ENCODE assay signal across 1 cellular context in genomic region chr20:18793625-18794427, GRCh38.
TF ChIP-seq lines count a peak whose summit lies in the region.

No MANE protein-coding gene starts in this region.

TF ChIP-seq in K562, 482 proteins besides CTCF, POLR2A, EP300 and RAD21 (continued from another document and continues in another):
- TF ChIP-seq E2F6 (IDR thresholded peaks at IDR 0.05; ENCODE audit: borderline replicate concordance in 1 of 2, extremely low read depth in 1 of 2, insufficient read depth in 1 of 2, insufficient read length in 1 of 2, low read depth in 1 of 2, low read length in 1 of 2, poor library complexity in 1 of 2, severe bottlenecking in 1 of 2) (peak; percentile 28 to 40), CXXC5 (CRISPR knock-in tag; IDR thresholded peaks at IDR 0.05) (peak; percentile 91), CREB1 (IDR thresholded peaks at IDR 0.05) (peak; percentile 83), CREB1 (CRISPR knock-in tag; IDR thresholded peaks at IDR 0.05) (peak; percentile 89), POLR2B (IDR thresholded peaks at IDR 0.05; ENCODE audit: low read depth, partially characterized antibody) (peak; percentile 49), MBD2 (IDR thresholded peaks at IDR 0.05; ENCODE audit: borderline replicate concordance, low read depth) (peak; percentile 63; the same call in 1 of the 2 replicates), JUND (IDR thresholded peaks at IDR 0.05; ENCODE audit: borderline replicate concordance, low read depth, low read length) (peak; percentile 42; the same call in 1 of the 2 replicates), JUND (tag; IDR thresholded peaks at IDR 0.05; ENCODE audit: borderline replicate concordance, low read depth, low read length) (peak; percentile 51; the same call in 1 of the 3 replicates), ZNF696 (CRISPR knock-in tag; conservative IDR thresholded peaks at IDR 0.05) (no peak), ZFX (CRISPR knock-in tag; IDR thresholded peaks at IDR 0.05) (peak; percentile 53; the same call in 1 of the 2 replicates), SUPT5H (IDR thresholded peaks at IDR 0.05) (peak; percentile 62), ATF7 (IDR thresholded peaks at IDR 0.05) (peak; percentile 62; the same call in 1 of the 2 replicates), ARID1B (IDR thresholded peaks at IDR 0.05) (no peak), YY1 (IDR thresholded peaks at IDR 0.05; ENCODE audit: borderline replicate concordance in 1 of 3, control insufficient read depth in 1 of 3, extremely low read depth in 1 of 3, insufficient read depth in 3 of 3, insufficient read length in 1 of 3, insufficient replicate concordance in 2 of 3, low read depth in 1 of 3, low read length in 2 of 3) (peak in 1 of 3 experiments; percentile 43), ZNF143 (CRISPR knock-in tag; IDR thresholded peaks at IDR 0.05) (peak; percentile 89), SIX5 (IDR thresholded peaks at IDR 0.05; ENCODE audit: borderline replicate concordance in 1 of 2, insufficient read depth in 1 of 2, low read depth in 1 of 2, low read length in 2 of 2) (peak; percentile 69 to 72), ATF1 (CRISPR knock-in tag; IDR thresholded peaks at IDR 0.05) (no peak), ATF1 (tag; IDR thresholded peaks at IDR 0.05) (peak; percentile 94), MYNN (IDR thresholded peaks at IDR 0.05) (no peak), MYNN (CRISPR knock-in tag; IDR thresholded peaks at IDR 0.05) (no peak), ZC3H11A (IDR thresholded peaks at IDR 0.05; ENCODE audit: low read depth, low read length) (no peak), ZNF766 (CRISPR knock-in tag; conservative IDR thresholded peaks at IDR 0.05) (peak; percentile 65), ELF2 (CRISPR knock-in tag; IDR thresholded peaks at IDR 0.05) (peak; percentile 70), ELF1 (tag; IDR thresholded peaks at IDR 0.05) (peak; percentile 94), TOE1 (IDR thresholded peaks at IDR 0.05; ENCODE audit: borderline replicate concordance) (peak; percentile 92), TOE1 (CRISPR knock-in tag; IDR thresholded peaks at IDR 0.05; ENCODE audit: borderline replicate concordance, low read depth) (no peak), TRIM25 (IDR thresholded peaks at IDR 0.05; ENCODE audit: borderline replicate concordance) (no peak), PHF20 (IDR thresholded peaks at IDR 0.05; ENCODE audit: partially characterized antibody) (peak; percentile 68), POLR2G (IDR thresholded peaks at IDR 0.05; ENCODE audit: low read depth, low read length) (peak; percentile 65), USF2 (CRISPR knock-in tag; IDR thresholded peaks at IDR 0.05) (peak; percentile 99), KDM5B (IDR thresholded peaks at IDR 0.05; ENCODE audit: insufficient replicate concordance, low read depth, low read length) (peak; percentile 55), TEAD1 (CRISPR knock-in tag; IDR thresholded peaks at IDR 0.05) (no peak), NEUROD1 (IDR thresholded peaks at IDR 0.05; ENCODE audit: borderline replicate concordance, low read depth, low read length, partially characterized antibody) (no peak), HDAC1 (IDR thresholded peaks at IDR 0.05) (no peak), RAD51 (IDR thresholded peaks at IDR 0.05; ENCODE audit: borderline replicate concordance, low read depth) (peak; percentile 94), MLLT1 (IDR thresholded peaks at IDR 0.05) (no peak), SNRNP70 (optimal IDR thresholded peaks at IDR 0.05; ENCODE audit: low read depth, low read length) (no peak), CBFA2T2 (conservative IDR thresholded peaks at IDR 0.05) (peak; percentile 68), BMI1 (IDR thresholded peaks at IDR 0.05; ENCODE audit: low read length) (no peak), FOXJ3 (CRISPR knock-in tag; IDR thresholded peaks at IDR 0.05) (no peak), NCOA6 (IDR thresholded peaks at IDR 0.05) (no peak), ZKSCAN3 (CRISPR knock-in tag; IDR thresholded peaks at IDR 0.05) (no peak), ETV1 (tag; conservative IDR thresholded peaks at IDR 0.05; ENCODE audit: low read depth) (peak; percentile 70), NR2C2 (CRISPR knock-in tag; IDR thresholded peaks at IDR 0.05) (peak; percentile 93), NR2C2 (tag; IDR thresholded peaks at IDR 0.05) (peak; percentile 98), ZNF3 (CRISPR knock-in tag; IDR thresholded peaks at IDR 0.05) (no peak), NR2C1 (IDR thresholded peaks at IDR 0.05) (peak; percentile 95), NR2C1 (tag; IDR thresholded peaks at IDR 0.05) (peak; percentile 97), EHMT2 (IDR thresholded peaks at IDR 0.05) (peak; percentile 75; the same call in 1 of the 2 replicates)
- TF ChIP-seq, protein P1, sequence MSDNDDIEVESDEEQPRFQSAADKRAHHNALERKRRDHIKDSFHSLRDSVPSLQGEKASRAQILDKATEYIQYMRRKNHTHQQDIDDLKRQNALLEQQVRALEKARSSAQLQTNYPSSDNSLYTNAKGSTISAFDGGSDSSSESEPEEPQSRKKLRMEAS (CRISPR knock-in tag; IDR thresholded peaks at IDR 0.05), result peak; percentile 39
- TF ChIP-seq, protein P2, sequence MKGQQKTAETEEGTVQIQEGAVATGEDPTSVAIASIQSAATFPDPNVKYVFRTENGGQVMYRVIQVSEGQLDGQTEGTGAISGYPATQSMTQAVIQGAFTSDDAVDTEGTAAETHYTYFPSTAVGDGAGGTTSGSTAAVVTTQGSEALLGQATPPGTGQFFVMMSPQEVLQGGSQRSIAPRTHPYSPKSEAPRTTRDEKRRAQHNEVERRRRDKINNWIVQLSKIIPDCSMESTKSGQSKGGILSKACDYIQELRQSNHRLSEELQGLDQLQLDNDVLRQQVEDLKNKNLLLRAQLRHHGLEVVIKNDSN (CRISPR knock-in tag; IDR thresholded peaks at IDR 0.05), result peak; percentile 98
- TF ChIP-seq, protein P3, sequence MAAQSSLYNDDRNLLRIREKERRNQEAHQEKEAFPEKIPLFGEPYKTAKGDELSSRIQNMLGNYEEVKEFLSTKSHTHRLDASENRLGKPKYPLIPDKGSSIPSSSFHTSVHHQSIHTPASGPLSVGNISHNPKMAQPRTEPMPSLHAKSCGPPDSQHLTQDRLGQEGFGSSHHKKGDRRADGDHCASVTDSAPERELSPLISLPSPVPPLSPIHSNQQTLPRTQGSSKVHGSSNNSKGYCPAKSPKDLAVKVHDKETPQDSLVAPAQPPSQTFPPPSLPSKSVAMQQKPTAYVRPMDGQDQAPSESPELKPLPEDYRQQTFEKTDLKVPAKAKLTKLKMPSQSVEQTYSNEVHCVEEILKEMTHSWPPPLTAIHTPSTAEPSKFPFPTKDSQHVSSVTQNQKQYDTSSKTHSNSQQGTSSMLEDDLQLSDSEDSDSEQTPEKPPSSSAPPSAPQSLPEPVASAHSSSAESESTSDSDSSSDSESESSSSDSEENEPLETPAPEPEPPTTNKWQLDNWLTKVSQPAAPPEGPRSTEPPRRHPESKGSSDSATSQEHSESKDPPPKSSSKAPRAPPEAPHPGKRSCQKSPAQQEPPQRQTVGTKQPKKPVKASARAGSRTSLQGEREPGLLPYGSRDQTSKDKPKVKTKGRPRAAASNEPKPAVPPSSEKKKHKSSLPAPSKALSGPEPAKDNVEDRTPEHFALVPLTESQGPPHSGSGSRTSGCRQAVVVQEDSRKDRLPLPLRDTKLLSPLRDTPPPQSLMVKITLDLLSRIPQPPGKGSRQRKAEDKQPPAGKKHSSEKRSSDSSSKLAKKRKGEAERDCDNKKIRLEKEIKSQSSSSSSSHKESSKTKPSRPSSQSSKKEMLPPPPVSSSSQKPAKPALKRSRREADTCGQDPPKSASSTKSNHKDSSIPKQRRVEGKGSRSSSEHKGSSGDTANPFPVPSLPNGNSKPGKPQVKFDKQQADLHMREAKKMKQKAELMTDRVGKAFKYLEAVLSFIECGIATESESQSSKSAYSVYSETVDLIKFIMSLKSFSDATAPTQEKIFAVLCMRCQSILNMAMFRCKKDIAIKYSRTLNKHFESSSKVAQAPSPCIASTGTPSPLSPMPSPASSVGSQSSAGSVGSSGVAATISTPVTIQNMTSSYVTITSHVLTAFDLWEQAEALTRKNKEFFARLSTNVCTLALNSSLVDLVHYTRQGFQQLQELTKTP (IDR thresholded peaks at IDR 0.05; ENCODE audit: low read depth in 1 of 2, partially characterized antibody in 2 of 2), result peak in 1 of 2 experiments; percentile 54
- TF ChIP-seq, protein P4, sequence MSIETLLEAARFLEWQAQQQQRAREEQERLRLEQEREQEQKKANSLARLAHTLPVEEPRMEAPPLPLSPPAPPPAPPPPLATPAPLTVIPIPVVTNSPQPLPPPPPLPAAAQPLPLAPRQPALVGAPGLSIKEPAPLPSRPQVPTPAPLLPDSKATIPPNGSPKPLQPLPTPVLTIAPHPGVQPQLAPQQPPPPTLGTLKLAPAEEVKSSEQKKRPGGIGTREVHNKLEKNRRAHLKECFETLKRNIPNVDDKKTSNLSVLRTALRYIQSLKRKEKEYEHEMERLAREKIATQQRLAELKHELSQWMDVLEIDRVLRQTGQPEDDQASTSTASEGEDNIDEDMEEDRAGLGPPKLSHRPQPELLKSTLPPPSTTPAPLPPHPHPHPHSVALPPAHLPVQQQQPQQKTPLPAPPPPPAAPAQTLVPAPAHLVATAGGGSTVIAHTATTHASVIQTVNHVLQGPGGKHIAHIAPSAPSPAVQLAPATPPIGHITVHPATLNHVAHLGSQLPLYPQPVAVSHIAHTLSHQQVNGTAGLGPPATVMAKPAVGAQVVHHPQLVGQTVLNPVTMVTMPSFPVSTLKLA (conservative IDR thresholded peaks at IDR 0.05), result peak; percentile 48 to 72; a peak in 2 of 4 replicates
- TF ChIP-seq, protein P5, sequence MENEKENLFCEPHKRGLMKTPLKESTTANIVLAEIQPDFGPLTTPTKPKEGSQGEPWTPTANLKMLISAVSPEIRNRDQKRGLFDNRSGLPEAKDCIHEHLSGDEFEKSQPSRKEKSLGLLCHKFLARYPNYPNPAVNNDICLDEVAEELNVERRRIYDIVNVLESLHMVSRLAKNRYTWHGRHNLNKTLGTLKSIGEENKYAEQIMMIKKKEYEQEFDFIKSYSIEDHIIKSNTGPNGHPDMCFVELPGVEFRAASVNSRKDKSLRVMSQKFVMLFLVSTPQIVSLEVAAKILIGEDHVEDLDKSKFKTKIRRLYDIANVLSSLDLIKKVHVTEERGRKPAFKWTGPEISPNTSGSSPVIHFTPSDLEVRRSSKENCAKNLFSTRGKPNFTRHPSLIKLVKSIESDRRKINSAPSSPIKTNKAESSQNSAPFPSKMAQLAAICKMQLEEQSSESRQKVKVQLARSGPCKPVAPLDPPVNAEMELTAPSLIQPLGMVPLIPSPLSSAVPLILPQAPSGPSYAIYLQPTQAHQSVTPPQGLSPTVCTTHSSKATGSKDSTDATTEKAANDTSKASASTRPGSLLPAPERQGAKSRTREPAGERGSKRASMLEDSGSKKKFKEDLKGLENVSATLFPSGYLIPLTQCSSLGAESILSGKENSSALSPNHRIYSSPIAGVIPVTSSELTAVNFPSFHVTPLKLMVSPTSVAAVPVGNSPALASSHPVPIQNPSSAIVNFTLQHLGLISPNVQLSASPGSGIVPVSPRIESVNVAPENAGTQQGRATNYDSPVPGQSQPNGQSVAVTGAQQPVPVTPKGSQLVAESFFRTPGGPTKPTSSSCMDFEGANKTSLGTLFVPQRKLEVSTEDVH (IDR thresholded peaks at IDR 0.05; ENCODE audit: low read depth, partially characterized antibody), result peak; percentile 61
- TF ChIP-seq, protein P6, sequence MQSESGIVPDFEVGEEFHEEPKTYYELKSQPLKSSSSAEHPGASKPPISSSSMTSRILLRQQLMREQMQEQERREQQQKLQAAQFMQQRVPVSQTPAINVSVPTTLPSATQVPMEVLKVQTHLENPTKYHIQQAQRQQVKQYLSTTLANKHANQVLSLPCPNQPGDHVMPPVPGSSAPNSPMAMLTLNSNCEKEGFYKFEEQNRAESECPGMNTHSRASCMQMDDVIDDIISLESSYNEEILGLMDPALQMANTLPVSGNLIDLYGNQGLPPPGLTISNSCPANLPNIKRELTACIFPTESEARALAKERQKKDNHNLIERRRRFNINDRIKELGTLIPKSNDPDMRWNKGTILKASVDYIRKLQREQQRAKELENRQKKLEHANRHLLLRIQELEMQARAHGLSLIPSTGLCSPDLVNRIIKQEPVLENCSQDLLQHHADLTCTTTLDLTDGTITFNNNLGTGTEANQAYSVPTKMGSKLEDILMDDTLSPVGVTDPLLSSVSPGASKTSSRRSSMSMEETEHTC (IDR thresholded peaks at IDR 0.05), result 0 out of 2 replicates have a peak, but pooled peaks have one; percentile 23
